ENCODE assay signal across 1 cellular context in the genomic region with DNA sequence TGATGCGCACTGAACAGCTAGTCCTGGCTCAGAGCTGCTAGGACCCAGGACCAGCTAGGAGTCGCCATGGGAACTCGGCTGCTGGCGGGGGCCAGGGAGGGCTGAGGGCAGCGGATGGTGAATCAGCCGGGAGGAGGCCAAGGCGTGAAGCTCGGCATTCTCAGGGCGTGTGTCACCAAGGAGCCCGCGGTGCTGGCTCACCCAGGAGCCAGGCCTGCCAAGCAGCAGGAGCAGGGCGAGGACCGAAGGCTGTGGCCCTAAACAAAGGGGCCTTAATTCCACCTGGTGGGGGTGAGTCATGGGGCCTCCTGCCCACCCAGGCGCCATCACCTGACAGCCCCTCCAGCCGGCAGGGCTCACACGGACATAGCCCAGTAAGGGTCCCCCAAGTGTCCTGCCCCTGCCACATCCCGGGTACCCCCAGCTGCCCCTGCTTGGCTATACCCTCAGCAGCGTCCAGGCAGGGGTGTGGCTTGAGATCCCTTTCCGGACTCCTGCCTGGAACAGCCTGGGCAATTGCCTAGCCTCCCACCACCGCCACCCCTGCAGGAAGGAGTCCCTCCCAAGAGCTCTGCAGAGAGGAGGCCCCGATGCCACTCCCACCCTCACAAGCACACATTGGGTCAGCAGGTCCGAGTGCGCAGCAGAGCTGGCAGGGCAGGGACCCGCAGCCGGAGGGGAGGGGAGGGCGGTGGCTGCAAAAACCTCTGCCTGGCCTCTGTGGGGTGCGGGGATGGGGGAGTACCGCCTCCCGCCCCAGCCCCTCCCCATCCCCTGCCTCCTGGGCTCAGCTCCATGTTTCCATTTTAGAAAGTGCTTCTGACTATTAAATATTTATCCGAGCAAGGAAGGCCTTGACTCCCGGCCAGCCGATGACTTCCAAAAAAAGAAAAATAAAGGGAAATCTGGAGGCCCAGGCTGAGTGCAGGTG.
A peak's percentile ranks its signal among the peaks of the same experiment; 100 is the strongest.
TF ChIP-seq lines count a peak whose summit lies in the region.

No MANE protein-coding gene starts in this region.

TF ChIP-seq in HEK293, 187 proteins besides CTCF, POLR2A, EP300 and RAD21 (continued from another document and continues in another):
- TF ChIP-seq, protein P1, sequence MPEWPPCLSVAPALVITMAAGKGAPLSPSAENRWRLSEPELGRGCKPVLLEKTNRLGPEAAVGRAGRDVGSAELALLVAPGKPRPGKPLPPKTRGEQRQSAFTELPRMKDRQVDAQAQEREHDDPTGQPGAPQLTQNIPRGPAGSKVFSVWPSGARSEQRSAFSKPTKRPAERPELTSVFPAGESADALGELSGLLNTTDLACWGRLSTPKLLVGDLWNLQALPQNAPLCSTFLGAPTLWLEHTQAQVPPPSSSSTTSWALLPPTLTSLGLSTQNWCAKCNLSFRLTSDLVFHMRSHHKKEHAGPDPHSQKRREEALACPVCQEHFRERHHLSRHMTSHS (tag by site-specific recombination; IDR thresholded peaks at IDR 0.05): no peak
- TF ChIP-seq ZNF221 (tag by site-specific recombination; IDR thresholded peaks at IDR 0.05; ENCODE audit: borderline replicate concordance) (no peak), ZNF792 (tag by site-specific recombination; IDR thresholded peaks at IDR 0.05) (no peak), ZBTB20 (tag by site-specific recombination; IDR thresholded peaks at IDR 0.05) (no peak; the same call in 1 of the 2 replicates), ZNF843 (tag by site-specific recombination; IDR thresholded peaks at IDR 0.05) (no peak), ZSCAN23 (tag by site-specific recombination; IDR thresholded peaks at IDR 0.05) (no peak), ZNF677 (tag by site-specific recombination; IDR thresholded peaks at IDR 0.05) (no peak), ZNF37A (tag by site-specific recombination; IDR thresholded peaks at IDR 0.05) (no peak), ZNF785 (tag by site-specific recombination; IDR thresholded peaks at IDR 0.05) (no peak), ZNF747 (tag by site-specific recombination; IDR thresholded peaks at IDR 0.05) (no peak), ZNF292 (tag by site-specific recombination; IDR thresholded peaks at IDR 0.05; ENCODE audit: borderline replicate concordance, low read depth) (no peak), SALL2 (tag by site-specific recombination; IDR thresholded peaks at IDR 0.05; ENCODE audit: borderline replicate concordance) (no peak), ZNF311 (tag by site-specific recombination; IDR thresholded peaks at IDR 0.05; ENCODE audit: borderline replicate concordance) (no peak), ZNF664 (tag by site-specific recombination; IDR thresholded peaks at IDR 0.05) (no peak), ZNF530 (tag by site-specific recombination; IDR thresholded peaks at IDR 0.05; ENCODE audit: low read depth) (no peak), ZNF473 (tag by site-specific recombination; IDR thresholded peaks at IDR 0.05) (no peak), ZBTB7A (tag by site-specific recombination; IDR thresholded peaks at IDR 0.05; ENCODE audit: low read depth) (no peak), ZNF341 (tag by site-specific recombination; IDR thresholded peaks at IDR 0.05; ENCODE audit: low read depth) (peak; percentile 89), ZNF514 (tag by site-specific recombination; IDR thresholded peaks at IDR 0.05) (no peak), ZNF433 (tag by site-specific recombination; IDR thresholded peaks at IDR 0.05; ENCODE audit: low read depth) (no peak), ZNF354C (tag by site-specific recombination; IDR thresholded peaks at IDR 0.05; ENCODE audit: borderline replicate concordance, low read depth) (no peak), ZNF48 (tag by site-specific recombination; IDR thresholded peaks at IDR 0.05) (no peak), ZNF658 (tag by site-specific recombination; IDR thresholded peaks at IDR 0.05) (no peak), ZNF791 (tag by site-specific recombination; IDR thresholded peaks at IDR 0.05) (no peak), ZNF548 (tag by site-specific recombination; IDR thresholded peaks at IDR 0.05) (no peak), SP7 (tag by site-specific recombination; IDR thresholded peaks at IDR 0.05) (peak; percentile 71), ZNF623 (tag by site-specific recombination; IDR thresholded peaks at IDR 0.05) (no peak), GLIS2 (tag by site-specific recombination; IDR thresholded peaks at IDR 0.05) (peak; percentile 59; the same call in 1 of the 2 replicates), ZNF24 (tag by site-specific recombination; IDR thresholded peaks at IDR 0.05) (no peak), ZNF600 (tag by site-specific recombination; IDR thresholded peaks at IDR 0.05) (no peak; the same call in 1 of the 2 replicates), KLF9 (tag by site-specific recombination; IDR thresholded peaks at IDR 0.05; ENCODE audit: low read depth) (no peak), KLF16 (tag by site-specific recombination; IDR thresholded peaks at IDR 0.05) (no peak), ZFP69B (tag by site-specific recombination; IDR thresholded peaks at IDR 0.05) (0 out of 2 replicates have a peak, but pooled peaks have one; percentile 17), ZNF701 (tag by site-specific recombination; IDR thresholded peaks at IDR 0.05) (no peak), ZNF596 (tag by site-specific recombination; IDR thresholded peaks at IDR 0.05) (no peak), ZNF560 (tag by site-specific recombination; IDR thresholded peaks at IDR 0.05; ENCODE audit: borderline replicate concordance) (no peak), ZFHX2 (tag by site-specific recombination; conservative IDR thresholded peaks at IDR 0.05) (peak; percentile 66), MZF1 (tag by site-specific recombination; IDR thresholded peaks at IDR 0.05; ENCODE audit: borderline replicate concordance) (no peak)
- TF ChIP-seq, protein P2, sequence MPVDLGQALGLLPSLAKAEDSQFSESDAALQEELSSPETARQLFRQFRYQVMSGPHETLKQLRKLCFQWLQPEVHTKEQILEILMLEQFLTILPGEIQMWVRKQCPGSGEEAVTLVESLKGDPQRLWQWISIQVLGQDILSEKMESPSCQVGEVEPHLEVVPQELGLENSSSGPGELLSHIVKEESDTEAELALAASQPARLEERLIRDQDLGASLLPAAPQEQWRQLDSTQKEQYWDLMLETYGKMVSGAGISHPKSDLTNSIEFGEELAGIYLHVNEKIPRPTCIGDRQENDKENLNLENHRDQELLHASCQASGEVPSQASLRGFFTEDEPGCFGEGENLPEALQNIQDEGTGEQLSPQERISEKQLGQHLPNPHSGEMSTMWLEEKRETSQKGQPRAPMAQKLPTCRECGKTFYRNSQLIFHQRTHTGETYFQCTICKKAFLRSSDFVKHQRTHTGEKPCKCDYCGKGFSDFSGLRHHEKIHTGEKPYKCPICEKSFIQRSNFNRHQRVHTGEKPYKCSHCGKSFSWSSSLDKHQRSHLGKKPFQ (tag by site-specific recombination; IDR thresholded peaks at IDR 0.05): no peak
- TF ChIP-seq, protein P3, sequence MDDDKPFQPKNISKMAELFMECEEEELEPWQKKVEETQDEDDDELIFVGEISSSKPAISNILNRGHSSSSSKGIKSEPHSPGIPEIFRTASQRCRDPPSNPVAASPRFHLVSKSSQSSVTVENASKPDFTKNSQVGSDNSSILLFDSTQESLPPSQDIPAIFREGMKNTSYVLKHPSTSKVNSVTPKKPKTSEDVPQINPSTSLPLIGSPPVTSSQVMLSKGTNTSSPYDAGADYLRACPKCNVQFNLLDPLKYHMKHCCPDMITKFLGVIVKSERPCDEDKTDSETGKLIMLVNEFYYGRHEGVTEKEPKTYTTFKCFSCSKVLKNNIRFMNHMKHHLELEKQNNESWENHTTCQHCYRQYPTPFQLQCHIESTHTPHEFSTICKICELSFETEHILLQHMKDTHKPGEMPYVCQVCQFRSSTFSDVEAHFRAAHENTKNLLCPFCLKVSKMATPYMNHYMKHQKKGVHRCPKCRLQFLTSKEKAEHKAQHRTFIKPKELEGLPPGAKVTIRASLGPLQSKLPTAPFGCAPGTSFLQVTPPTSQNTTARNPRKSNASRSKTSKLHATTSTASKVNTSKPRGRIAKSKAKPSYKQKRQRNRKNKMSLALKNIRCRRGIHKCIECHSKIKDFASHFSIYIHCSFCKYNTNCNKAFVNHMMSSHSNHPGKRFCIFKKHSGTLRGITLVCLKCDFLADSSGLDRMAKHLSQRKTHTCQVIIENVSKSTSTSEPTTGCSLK (tag by site-specific recombination; IDR thresholded peaks at IDR 0.05): no peak
- TF ChIP-seq, protein P4, sequence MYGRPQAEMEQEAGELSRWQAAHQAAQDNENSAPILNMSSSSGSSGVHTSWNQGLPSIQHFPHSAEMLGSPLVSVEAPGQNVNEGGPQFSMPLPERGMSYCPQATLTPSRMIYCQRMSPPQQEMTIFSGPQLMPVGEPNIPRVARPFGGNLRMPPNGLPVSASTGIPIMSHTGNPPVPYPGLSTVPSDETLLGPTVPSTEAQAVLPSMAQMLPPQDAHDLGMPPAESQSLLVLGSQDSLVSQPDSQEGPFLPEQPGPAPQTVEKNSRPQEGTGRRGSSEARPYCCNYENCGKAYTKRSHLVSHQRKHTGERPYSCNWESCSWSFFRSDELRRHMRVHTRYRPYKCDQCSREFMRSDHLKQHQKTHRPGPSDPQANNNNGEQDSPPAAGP (tag by site-specific recombination; IDR thresholded peaks at IDR 0.05): peak; percentile 90
- TF ChIP-seq, protein P5, sequence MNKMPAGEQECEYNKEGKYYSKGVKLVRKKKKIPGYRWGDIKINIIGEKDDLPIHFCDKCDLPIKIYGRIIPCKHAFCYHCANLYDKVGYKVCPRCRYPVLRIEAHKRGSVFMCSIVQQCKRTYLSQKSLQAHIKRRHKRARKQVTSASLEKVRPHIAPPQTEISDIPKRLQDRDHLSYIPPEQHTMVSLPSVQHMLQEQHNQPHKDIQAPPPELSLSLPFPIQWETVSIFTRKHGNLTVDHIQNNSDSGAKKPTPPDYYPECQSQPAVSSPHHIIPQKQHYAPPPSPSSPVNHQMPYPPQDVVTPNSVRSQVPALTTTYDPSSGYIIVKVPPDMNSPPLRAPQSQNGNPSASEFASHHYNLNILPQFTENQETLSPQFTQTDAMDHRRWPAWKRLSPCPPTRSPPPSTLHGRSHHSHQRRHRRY (tag by site-specific recombination; IDR thresholded peaks at IDR 0.05): no peak
- TF ChIP-seq, protein P6, sequence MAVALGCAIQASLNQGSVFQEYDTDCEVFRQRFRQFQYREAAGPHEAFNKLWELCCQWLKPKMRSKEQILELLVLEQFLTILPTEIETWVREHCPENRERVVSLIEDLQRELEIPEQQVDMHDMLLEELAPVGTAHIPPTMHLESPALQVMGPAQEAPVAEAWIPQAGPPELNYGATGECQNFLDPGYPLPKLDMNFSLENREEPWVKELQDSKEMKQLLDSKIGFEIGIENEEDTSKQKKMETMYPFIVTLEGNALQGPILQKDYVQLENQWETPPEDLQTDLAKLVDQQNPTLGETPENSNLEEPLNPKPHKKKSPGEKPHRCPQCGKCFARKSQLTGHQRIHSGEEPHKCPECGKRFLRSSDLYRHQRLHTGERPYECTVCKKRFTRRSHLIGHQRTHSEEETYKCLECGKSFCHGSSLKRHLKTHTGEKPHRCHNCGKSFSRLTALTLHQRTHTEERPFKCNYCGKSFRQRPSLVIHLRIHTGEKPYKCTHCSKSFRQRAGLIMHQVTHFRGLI (tag by site-specific recombination; IDR thresholded peaks at IDR 0.05): no peak
- TF ChIP-seq, protein P7, sequence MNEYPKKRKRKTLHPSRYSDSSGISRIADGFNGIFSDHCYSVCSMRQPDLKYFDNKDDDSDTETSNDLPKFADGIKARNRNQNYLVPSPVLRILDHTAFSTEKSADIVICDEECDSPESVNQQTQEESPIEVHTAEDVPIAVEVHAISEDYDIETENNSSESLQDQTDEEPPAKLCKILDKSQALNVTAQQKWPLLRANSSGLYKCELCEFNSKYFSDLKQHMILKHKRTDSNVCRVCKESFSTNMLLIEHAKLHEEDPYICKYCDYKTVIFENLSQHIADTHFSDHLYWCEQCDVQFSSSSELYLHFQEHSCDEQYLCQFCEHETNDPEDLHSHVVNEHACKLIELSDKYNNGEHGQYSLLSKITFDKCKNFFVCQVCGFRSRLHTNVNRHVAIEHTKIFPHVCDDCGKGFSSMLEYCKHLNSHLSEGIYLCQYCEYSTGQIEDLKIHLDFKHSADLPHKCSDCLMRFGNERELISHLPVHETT (tag by site-specific recombination; IDR thresholded peaks at IDR 0.05): no peak
- TF ChIP-seq, protein P8, sequence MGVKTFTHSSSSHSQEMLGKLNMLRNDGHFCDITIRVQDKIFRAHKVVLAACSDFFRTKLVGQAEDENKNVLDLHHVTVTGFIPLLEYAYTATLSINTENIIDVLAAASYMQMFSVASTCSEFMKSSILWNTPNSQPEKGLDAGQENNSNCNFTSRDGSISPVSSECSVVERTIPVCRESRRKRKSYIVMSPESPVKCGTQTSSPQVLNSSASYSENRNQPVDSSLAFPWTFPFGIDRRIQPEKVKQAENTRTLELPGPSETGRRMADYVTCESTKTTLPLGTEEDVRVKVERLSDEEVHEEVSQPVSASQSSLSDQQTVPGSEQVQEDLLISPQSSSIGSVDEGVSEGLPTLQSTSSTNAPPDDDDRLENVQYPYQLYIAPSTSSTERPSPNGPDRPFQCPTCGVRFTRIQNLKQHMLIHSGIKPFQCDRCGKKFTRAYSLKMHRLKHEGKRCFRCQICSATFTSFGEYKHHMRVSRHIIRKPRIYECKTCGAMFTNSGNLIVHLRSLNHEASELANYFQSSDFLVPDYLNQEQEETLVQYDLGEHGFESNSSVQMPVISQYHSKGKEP (tag by site-specific recombination; IDR thresholded peaks at IDR 0.05): no peak
- TF ChIP-seq, protein P9, sequence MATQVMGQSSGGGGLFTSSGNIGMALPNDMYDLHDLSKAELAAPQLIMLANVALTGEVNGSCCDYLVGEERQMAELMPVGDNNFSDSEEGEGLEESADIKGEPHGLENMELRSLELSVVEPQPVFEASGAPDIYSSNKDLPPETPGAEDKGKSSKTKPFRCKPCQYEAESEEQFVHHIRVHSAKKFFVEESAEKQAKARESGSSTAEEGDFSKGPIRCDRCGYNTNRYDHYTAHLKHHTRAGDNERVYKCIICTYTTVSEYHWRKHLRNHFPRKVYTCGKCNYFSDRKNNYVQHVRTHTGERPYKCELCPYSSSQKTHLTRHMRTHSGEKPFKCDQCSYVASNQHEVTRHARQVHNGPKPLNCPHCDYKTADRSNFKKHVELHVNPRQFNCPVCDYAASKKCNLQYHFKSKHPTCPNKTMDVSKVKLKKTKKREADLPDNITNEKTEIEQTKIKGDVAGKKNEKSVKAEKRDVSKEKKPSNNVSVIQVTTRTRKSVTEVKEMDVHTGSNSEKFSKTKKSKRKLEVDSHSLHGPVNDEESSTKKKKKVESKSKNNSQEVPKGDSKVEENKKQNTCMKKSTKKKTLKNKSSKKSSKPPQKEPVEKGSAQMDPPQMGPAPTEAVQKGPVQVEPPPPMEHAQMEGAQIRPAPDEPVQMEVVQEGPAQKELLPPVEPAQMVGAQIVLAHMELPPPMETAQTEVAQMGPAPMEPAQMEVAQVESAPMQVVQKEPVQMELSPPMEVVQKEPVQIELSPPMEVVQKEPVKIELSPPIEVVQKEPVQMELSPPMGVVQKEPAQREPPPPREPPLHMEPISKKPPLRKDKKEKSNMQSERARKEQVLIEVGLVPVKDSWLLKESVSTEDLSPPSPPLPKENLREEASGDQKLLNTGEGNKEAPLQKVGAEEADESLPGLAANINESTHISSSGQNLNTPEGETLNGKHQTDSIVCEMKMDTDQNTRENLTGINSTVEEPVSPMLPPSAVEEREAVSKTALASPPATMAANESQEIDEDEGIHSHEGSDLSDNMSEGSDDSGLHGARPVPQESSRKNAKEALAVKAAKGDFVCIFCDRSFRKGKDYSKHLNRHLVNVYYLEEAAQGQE (tag by site-specific recombination; IDR thresholded peaks at IDR 0.05): no peak
